Comparison of ENCODE assay signal across 9 cellular contexts in genomic region chr12:78470354-78471195, GRCh38.
DNase-seq lines count a peak whose midpoint lies in the region; ATAC-seq and TF ChIP-seq lines count a peak whose summit lies in the region.
"Had no signal": no experiment of that assay in that cellular context is flagged by ENCODE, and none has a peak within 500 bp of the region (broad histone marks: within the 10 kb centered on the region; RNA-seq: fewer than 3 reads in every experiment).

No MANE protein-coding gene starts in this region.

- H3K27ac ChIP-seq in neural progenitor cell (no peak overlapping the region), right cardiac atrium (ENCODE audit: low read length) (no peak overlapping the region)

- H3K36me3 ChIP-seq in neural progenitor cell = no peaks in the 10 kb centered on the region

- H3F3A ChIP-seq in neural progenitor cell (ENCODE audit: low read depth) = no peaks in the 10 kb centered on the region

- 84% methylated on average over 3 of the region's 3 CpGs for WGBS in right cardiac atrium

- H3K4me1 ChIP-seq in neural progenitor cell = no peaks in the 10 kb centered on the region
- no peaks in the 10 kb centered on the region for H3K4me1 ChIP-seq in right cardiac atrium (ENCODE audit: control insufficient read depth, insufficient read depth, low read length)

- no peaks in the 10 kb centered on the region for H3K9me3 Mint-ChIP-seq in neural progenitor cell
- no peaks in the 10 kb centered on the region for H3K9me3 Mint-ChIP-seq in activated naive CD4-positive, alpha-beta T cell treated with anti-CD3 and anti-CD28 coated beads for 36 hours
- H3K9me3 Mint-ChIP-seq: memory B cell had no signal

- no peak overlapping the region for H3K9ac ChIP-seq in neural progenitor cell

- no peaks in the 10 kb centered on the region for H3K27me3 Mint-ChIP-seq in neural progenitor cell (ENCODE audit: insufficient read depth, low read depth)
- no peaks in the 10 kb centered on the region for H3K27me3 Mint-ChIP-seq in activated naive CD4-positive, alpha-beta T cell treated with anti-CD3 and anti-CD28 coated beads for 36 hours (ENCODE audit: low read depth)
- H3K27me3 Mint-ChIP-seq: memory B cell had no signal

- H3K79me2 ChIP-seq in neural progenitor cell (ENCODE audit: low read depth) = no peaks in the 10 kb centered on the region

- no peak overlapping the region for H2AFZ ChIP-seq in neural progenitor cell (replicated peaks)

- CTCF ChIA-PET in HEK293T (lab: Yijun Ruan, JAX) = interaction anchor here (0.6 kb wide), 1 partner anchor 904 kb away, joined by 4 read pairs; no protein-coding TSS in a partner anchor
- CTCF ChIA-PET in activated naive CD4-positive, alpha-beta T cell treated with anti-CD3 and anti-CD28 coated beads for 36 hours (lab: Charles Lee) = interaction anchor here (0.5 kb wide), 1 partner anchor 631 kb away, joined by 3 read pairs; no protein-coding TSS in a partner anchor

- ATAC-seq in HG03442 (IDR thresholded peaks at IDR 0.05; ENCODE audit: unreplicated experiment) (no peak), right cardiac atrium (no peak)

- TF ChIP-seq CTCF in choroid plexus epithelial cell (conservative IDR thresholded peaks at IDR 0.05; ENCODE audit: low read depth, low read length) (peak; percentile 84), neural progenitor cell (IDR thresholded peaks at IDR 0.05) (peak; percentile 69)

- no peaks in the 10 kb centered on the region for H4K20me1 ChIP-seq in neural progenitor cell (ENCODE audit: low read depth)

- POLR2A ChIA-PET in HEK293T (lab: Yijun Ruan, JAX) = no interaction called here

- peak overlapping the region; percentile 24 for H3K4me3 Mint-ChIP-seq in neural progenitor cell
- no peak overlapping the region for H3K4me3 Mint-ChIP-seq in activated naive CD4-positive, alpha-beta T cell treated with anti-CD3 and anti-CD28 coated beads for 36 hours
- H3K4me3 Mint-ChIP-seq: memory B cell had no signal

- no peaks in the 10 kb centered on the region for H3K27me3 ChIP-seq in neural progenitor cell
- no peaks in the 10 kb centered on the region for H3K27me3 ChIP-seq in right cardiac atrium (ENCODE audit: control insufficient read depth, insufficient read depth)

- H3K9me3 ChIP-seq in neural progenitor cell (ENCODE audit: low read depth) = no peaks in the 10 kb centered on the region
- H3K9me3 ChIP-seq in right cardiac atrium (ENCODE audit: control insufficient read depth, low read length) = no peaks in the 10 kb centered on the region

- no peaks in the 10 kb centered on the region for H3K36me3 Mint-ChIP-seq in neural progenitor cell
- H3K36me3 Mint-ChIP-seq in activated naive CD4-positive, alpha-beta T cell treated with anti-CD3 and anti-CD28 coated beads for 36 hours (ENCODE audit: low read depth) = no peaks in the 10 kb centered on the region
- H3K36me3 Mint-ChIP-seq: memory B cell had no signal

- intact Hi-C loops in right cardiac atrium (cut with DNase I) = no loop called here
- intact Hi-C loops in activated naive CD4-positive, alpha-beta T cell treated with anti-CD3 and anti-CD28 coated beads for 36 hours (cut with micrococcal nuclease) = no loop called here

- peak; percentile 7 for DNase-seq in DMS114 treated with DMSO at 0.1 percent for 48 hours (lab: John Stamatoyannopoulos, UW; ENCODE audit: unreplicated experiment)
- peak; percentile 30 for DNase-seq in HEK293T (ENCODE audit: extremely low spot score)
- peak; percentile 57 for DNase-seq in NCI-H460 (ENCODE audit: extremely low read depth, low read depth)
- DNase-seq in choroid plexus epithelial cell (ENCODE audit: low read depth) = peak; percentile 81
- peak; percentile 60 for DNase-seq in neural progenitor cell (ENCODE audit: low spot score)
- DNase-seq in right cardiac atrium = no peak
- DNase-seq in activated naive CD4-positive, alpha-beta T cell treated with anti-CD3 and anti-CD28 coated beads for 36 hours = no peak

- no peak overlapping the region for H3K4me2 ChIP-seq in neural progenitor cell

- no peak overlapping the region for H3K27ac Mint-ChIP-seq in neural progenitor cell
- H3K27ac Mint-ChIP-seq in activated naive CD4-positive, alpha-beta T cell treated with anti-CD3 and anti-CD28 coated beads for 36 hours = no peak overlapping the region
- H3K27ac Mint-ChIP-seq: memory B cell had no signal

- H3K4me3 ChIP-seq in choroid plexus epithelial cell (ENCODE audit: low read depth, low read length) (no peak overlapping the region), neural progenitor cell (no peak overlapping the region), right cardiac atrium (ENCODE audit: low read length) (no peak overlapping the region)

- H3K4me1 Mint-ChIP-seq in neural progenitor cell = no peaks in the 10 kb centered on the region
- no peaks in the 10 kb centered on the region for H3K4me1 Mint-ChIP-seq in activated naive CD4-positive, alpha-beta T cell treated with anti-CD3 and anti-CD28 coated beads for 36 hours (ENCODE audit: low read depth)
- H3K4me1 Mint-ChIP-seq: memory B cell had no signal

TF ChIP-seq in HEK293T, 16 proteins besides CTCF, POLR2A, EP300 and RAD21:
- TF ChIP-seq BHLHE40 (IDR thresholded peaks at IDR 0.05; ENCODE audit: borderline replicate concordance) (no peak), FOXK2 (IDR thresholded peaks at IDR 0.05) (no peak), ARNT (IDR thresholded peaks at IDR 0.05) (no peak), ELF4 (IDR thresholded peaks at IDR 0.05) (no peak), CTBP1 (IDR thresholded peaks at IDR 0.05; ENCODE audit: borderline replicate concordance) (no peak), ZNF384 (IDR thresholded peaks at IDR 0.05) (no peak), TARDBP (IDR thresholded peaks at IDR 0.05) (no peak), SUZ12 (IDR thresholded peaks at IDR 0.05) (no peak), NFRKB (IDR thresholded peaks at IDR 0.05) (no peak), FOXA1 (IDR thresholded peaks at IDR 0.05) (no peak), L3MBTL2 (conservative IDR thresholded peaks at IDR 0.05) (no peak), HDGF (IDR thresholded peaks at IDR 0.05; ENCODE audit: borderline replicate concordance) (no peak), FOXM1 (IDR thresholded peaks at IDR 0.05; ENCODE audit: borderline replicate concordance) (no peak), SP1 (IDR thresholded peaks at IDR 0.05) (no peak), LEF1 (IDR thresholded peaks at IDR 0.05; ENCODE audit: borderline replicate concordance) (no peak), PKNOX1 (IDR thresholded peaks at IDR 0.05) (no peak)

Comparison
In these comparisons a context has a peak if more than half of its experiments do, and no peak if none do; other contexts are left out.
1. DNase-seq: peak in DMS114 treated with DMSO at 0.1 percent for 48 hours (single experiment), HEK293T (single experiment), NCI-H460 (single experiment), choroid plexus epithelial cell (single experiment) and neural progenitor cell (single experiment); none in right cardiac atrium (0 of 3) and activated naive CD4-positive, alpha-beta T cell treated with anti-CD3 and anti-CD28 coated beads for 36 hours (single experiment).